In the genomic region with DNA sequence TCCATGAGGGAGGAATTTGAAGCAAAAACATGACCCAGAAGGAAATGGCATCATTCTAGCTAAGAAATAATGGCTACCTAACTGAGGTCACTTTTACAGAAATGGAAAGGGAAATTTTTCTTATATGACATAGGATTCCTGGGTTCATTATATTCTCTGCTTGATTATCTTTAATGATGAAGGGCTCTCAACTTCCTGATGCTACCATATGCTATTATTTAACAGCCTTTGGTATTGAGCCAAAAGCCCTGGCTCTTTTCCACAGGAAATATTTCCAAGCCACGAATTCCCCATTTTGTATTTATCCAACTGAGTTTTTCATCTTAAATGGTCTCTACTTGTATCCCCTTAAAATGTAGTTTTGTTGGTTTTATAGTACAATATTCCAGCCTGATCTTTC, we compare ENCODE assay signal across 14 cellular contexts.
"Had no signal": no experiment of that assay in that cellular context is flagged by ENCODE, and none has a peak within 500 bp of the region (broad histone marks: within the 10 kb centered on the region; RNA-seq: fewer than 3 reads in every experiment).

No MANE protein-coding gene starts in this region.

- H3K27ac ChIP-seq: cardiac muscle cell, lower lobe of right lung, parathyroid adenoma, vagina had no signal

- H3K36me3 Mint-ChIP-seq: stimulated activated memory B cell treated with anti-CD40 and anti-IgM and Interleukin-4, amounts not matched to agents 10 μg/mL and 1 μg/mL and 100 μg/mL, for 72 hours had no signal

- DNase-seq: activated CD4-positive, alpha-beta T cell treated with anti-CD3 and anti-CD28 coated beads, Interleukin-2, amount 50 U/mL, for 48 hours; activated CD4-positive, CD25-positive, alpha-beta regulatory T cell treated with anti-CD3 and anti-CD28 coated beads, Interleukin-2, amount 50 U/mL, for 72 hours; activated naive CD4-positive, alpha-beta T cell treated with anti-CD3 and anti-CD28 coated beads for 36 hours; activated naive CD8-positive, alpha-beta T cell treated with anti-CD3 and anti-CD28 coated beads, Interleukin-2, amount 50 U/mL, for 24 hours; aorta; left colon; lower lobe of right lung; midbrain; stimulated activated CD4-positive, alpha-beta T cell treated with anti-CD3 and anti-CD28 coated beads, Interleukin-2, amount 100 ng/mL, for 48 hours had no signal

- H3K4me3 Mint-ChIP-seq: activated naive CD4-positive, alpha-beta T cell treated with anti-CD3 and anti-CD28 coated beads for 36 hours; activated naive CD8-positive, alpha-beta T cell treated with anti-CD3 and anti-CD28 coated beads, Interleukin-2, amount 50 U/mL, for 24 hours; stimulated activated memory B cell treated with anti-CD40 and anti-IgM and Interleukin-4, amounts not matched to agents 10 μg/mL and 1 μg/mL and 100 μg/mL, for 72 hours had no signal

- H3K4me1 Mint-ChIP-seq: stimulated activated memory B cell treated with anti-CD40 and anti-IgM and Interleukin-4, amounts not matched to agents 10 μg/mL and 1 μg/mL and 100 μg/mL, for 72 hours had no signal

- H3K4me3 ChIP-seq: cardiac muscle cell, lower lobe of right lung, vagina had no signal

- H3K27me3 Mint-ChIP-seq: activated naive CD8-positive, alpha-beta T cell treated with anti-CD3 and anti-CD28 coated beads, Interleukin-2, amount 50 U/mL, for 24 hours had no signal

- H3K4me1 ChIP-seq: parathyroid adenoma had no signal

- ATAC-seq: activated naive CD8-positive, alpha-beta T cell treated with anti-CD3 and anti-CD28 coated beads, Interleukin-2, amount 50 U/mL, for 24 hours; left colon; lower lobe of right lung; stimulated activated memory B cell treated with anti-CD40 and anti-IgM and Interleukin-4, amounts not matched to agents 10 μg/mL and 1 μg/mL and 100 μg/mL, for 72 hours had no signal

- H3K9me3 ChIP-seq: lower lobe of right lung, vagina had no signal

- H3K27ac Mint-ChIP-seq: activated naive CD4-positive, alpha-beta T cell treated with anti-CD3 and anti-CD28 coated beads for 36 hours; activated naive CD8-positive, alpha-beta T cell treated with anti-CD3 and anti-CD28 coated beads, Interleukin-2, amount 50 U/mL, for 24 hours; activated T-helper 2 cell treated with anti-CD3 and anti-CD28 coated beads, Interferon-gamma antibody, Interleukin-2, Interleukin-4, amounts not matched to agents 10 μg/mL and 5 μg/mL and 100 μg/mL, durations not matched to agents 14 hours and 24 hours and 36 hours; stimulated activated memory B cell treated with anti-CD40 and anti-IgM and Interleukin-4, amounts not matched to agents 10 μg/mL and 1 μg/mL and 100 μg/mL, for 72 hours had no signal

- H3K9me3 Mint-ChIP-seq: activated naive CD4-positive, alpha-beta T cell treated with anti-CD3 and anti-CD28 coated beads for 36 hours; activated naive CD8-positive, alpha-beta T cell treated with anti-CD3 and anti-CD28 coated beads, Interleukin-2, amount 50 U/mL, for 24 hours; activated T-helper 2 cell treated with anti-CD3 and anti-CD28 coated beads, Interferon-gamma antibody, Interleukin-2, Interleukin-4, amounts not matched to agents 10 μg/mL and 5 μg/mL and 100 μg/mL, durations not matched to agents 14 hours and 24 hours and 36 hours had no signal

- H3K27me3 ChIP-seq: cardiac muscle cell, vagina had no signal

- H3K36me3 ChIP-seq: cardiac muscle cell, lower lobe of right lung, vagina had no signal
